17 cellular contexts compared by ENCODE assay signal in genomic region chr13:35791191-35791902, GRCh38.
DNase-seq lines count a peak whose midpoint lies in the region; ATAC-seq, FAIRE-seq and TF ChIP-seq lines count a peak whose summit lies in the region.
"Had no signal": no experiment of that assay in that cellular context is flagged by ENCODE, and none has a peak within 500 bp of the region (broad histone marks: within the 10 kb centered on the region; RNA-seq: fewer than 3 reads in every experiment).

No MANE protein-coding gene starts in this region.

- peak overlapping the region; percentile 68 for H3K27ac Mint-ChIP-seq in HFFc6

- H3K27ac ChIP-seq in lower lobe of right lung: no peak overlapping the region
- H3K27ac ChIP-seq: Peyer's patch, psoas muscle had no signal

- ATAC-seq in lower lobe of right lung (peak; percentile 29 to 49), HG03175 (IDR thresholded peaks at IDR 0.05; ENCODE audit: unreplicated experiment) (no peak), GM18520 (IDR thresholded peaks at IDR 0.05; ENCODE audit: unreplicated experiment) (no peak)

- no peaks in the 10 kb centered on the region for H3K9me3 Mint-ChIP-seq in HFFc6

- intact Hi-C loops in lower lobe of right lung (cut with DNase I): no loop called here

- no peaks in the 10 kb centered on the region for H3K9me3 ChIP-seq in lower lobe of right lung
- H3K9me3 ChIP-seq: Peyer's patch, psoas muscle had no signal

- no peaks in the 10 kb centered on the region for H3K27me3 ChIP-seq in lower lobe of right lung (ENCODE audit: low read depth)
- H3K27me3 ChIP-seq: Peyer's patch had no signal

- H3K4me3 Mint-ChIP-seq in HFFc6: peak overlapping the region; percentile 44
- H3K4me3 Mint-ChIP-seq: central memory CD8-positive, alpha-beta T cell had no signal

- H3K4me1 Mint-ChIP-seq in HFFc6 (ENCODE audit: low read depth): peaks cover 58% of the 10 kb centered on the region
- H3K4me1 Mint-ChIP-seq: central memory CD8-positive, alpha-beta T cell had no signal

- no peaks in the 10 kb centered on the region for H3K36me3 Mint-ChIP-seq in HFFc6 (ENCODE audit: low read depth)

- H3K36me3 ChIP-seq in lower lobe of right lung: no peaks in the 10 kb centered on the region
- H3K36me3 ChIP-seq: Peyer's patch had no signal

- FAIRE-seq in RCC 7860 (lab: Jason Lieb, UNC): no peak

- peak; percentile 63 for DNase-seq in AG09319 (ENCODE audit: extremely low read depth, low read depth)
- peak; percentile 73 for DNase-seq in HFFc6
- peak; percentile 57 for DNase-seq in choroid plexus epithelial cell (ENCODE audit: low read depth)
- no peak for DNase-seq in lower lobe of right lung
- DNase-seq in RCC 7860 (ENCODE audit: low spot score): no peak
- no peak for DNase-seq in NCI-H82 (lab: John Stamatoyannopoulos, UW)
- DNase-seq: activated naive CD4-positive, alpha-beta T cell treated with anti-CD3 and anti-CD28 coated beads, Interleukin-2, amount 50 U/mL, for 16 hours; activated T-cell treated with anti-CD3 and anti-CD28 coated beads for 4 hours; effector memory CD4-positive, alpha-beta T cell; GF-D8; NCI-H1105; Peyer's patch; psoas muscle; stimulated activated CD4-positive, alpha-beta T cell treated with anti-CD3 and anti-CD28 coated beads, Interleukin-12 subunit alpha, Interleukin-12 subunit beta, amount 100 ng/mL, for 4 hours had no signal

- no peaks in the 10 kb centered on the region; the same call in 1 of the 2 replicates for H3K27me3 Mint-ChIP-seq in HFFc6 (ENCODE audit: insufficient read depth)
- H3K27me3 Mint-ChIP-seq: central memory CD8-positive, alpha-beta T cell had no signal

- no peak overlapping the region for H3K4me3 ChIP-seq in choroid plexus epithelial cell (ENCODE audit: low read depth, low read length)
- no peak overlapping the region for H3K4me3 ChIP-seq in lower lobe of right lung
- H3K4me3 ChIP-seq: Peyer's patch, psoas muscle had no signal

- TF ChIP-seq CTCF in AG09319 (IDR thresholded peaks at IDR 0.05; ENCODE audit: low read depth, low read length): no peak
- no peak for TF ChIP-seq CTCF in HFFc6 (IDR thresholded peaks at IDR 0.05)
- no peak for TF ChIP-seq CTCF in choroid plexus epithelial cell (conservative IDR thresholded peaks at IDR 0.05; ENCODE audit: low read depth, low read length)
- TF ChIP-seq CTCF in lower lobe of right lung (IDR thresholded peaks at IDR 0.05): no peak

- H3K4me1 ChIP-seq in lower lobe of right lung: no peaks in the 10 kb centered on the region
- H3K4me1 ChIP-seq: Peyer's patch, psoas muscle had no signal

Comparison
In these comparisons a context has a peak if more than half of its experiments do, and no peak if none do; other contexts are left out.
1. DNase-seq: peak in AG09319 (single experiment), HFFc6 (single experiment) and choroid plexus epithelial cell (single experiment); none in lower lobe of right lung (single experiment), RCC 7860 (single experiment) and NCI-H82 (single experiment).
2. ATAC-seq: peak in lower lobe of right lung (2 of 2); none in HG03175 (single experiment) and GM18520 (single experiment).